21 cellular contexts compared by ENCODE assay signal in the genomic region with DNA sequence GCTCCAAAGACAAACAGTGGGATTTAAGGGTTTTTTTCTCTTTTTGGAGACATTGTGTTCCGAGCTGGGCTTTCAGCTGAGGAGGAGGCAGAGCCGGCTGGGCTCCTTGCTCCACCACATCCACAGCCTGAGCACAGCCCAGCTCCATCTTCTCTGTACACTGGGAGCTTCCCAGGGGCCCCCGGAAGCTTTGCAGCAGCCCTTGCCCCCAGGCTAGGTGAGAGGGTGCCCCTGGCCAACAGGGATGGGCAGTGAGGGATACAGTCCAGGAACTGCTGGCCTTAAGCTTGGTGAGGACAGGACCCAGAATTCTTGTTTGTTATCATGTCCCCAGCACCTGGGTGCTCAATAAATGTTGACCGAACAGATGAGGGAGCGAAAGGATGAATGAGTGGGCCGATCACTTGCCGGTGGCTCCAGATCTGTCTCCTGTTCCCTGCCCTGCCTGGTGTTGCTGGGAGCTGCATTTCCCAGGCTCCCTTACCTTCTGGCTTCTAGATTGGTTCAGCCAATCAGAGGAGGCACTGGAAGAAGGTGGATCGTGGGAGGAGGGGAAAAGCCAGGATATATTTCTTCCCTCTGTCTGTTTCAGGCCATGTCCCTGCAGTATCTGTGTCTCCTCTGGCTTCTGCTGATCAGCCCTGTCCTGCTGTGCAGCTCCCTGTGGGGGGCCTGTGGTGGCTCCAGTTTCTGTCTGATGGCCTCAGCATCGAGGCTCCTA. TPM values are rescaled to one million over a fixed set of nuclear protein-coding genes. Genes with fewer than 3 reads are reported as not detected.
DNase-seq lines count a peak whose midpoint lies in the region; TF ChIP-seq lines count a peak whose summit lies in the region.
"Had no signal": no experiment of that assay in that cellular context is flagged by ENCODE, and none has a peak within 500 bp of the region (broad histone marks: within the 10 kb centered on the region; RNA-seq: fewer than 3 reads in every experiment).

No MANE protein-coding gene starts in this region.

- no peaks in the 10 kb centered on the region for H3K27me3 ChIP-seq in tibial nerve
- H3K27me3 ChIP-seq: body of pancreas had no signal

- peak overlapping the region; percentile 62 for H3K27ac ChIP-seq in angular gyrus (ENCODE audit: low read depth, low read length)
- H3K27ac ChIP-seq in tibial nerve: peak overlapping the region in 3 of 4 donors; percentile 28 to 84 (median 60)
- H3K27ac ChIP-seq: 22Rv1, lower lobe of right lung, neutrophil, prostate gland had no signal

- DNase-seq in activated effector memory CD4-positive, alpha-beta T cell treated with anti-CD3 and anti-CD28 coated beads, Interleukin-2, amount 50 U/mL, for 16 hours: peak; percentile 43
- no peak for DNase-seq in activated effector memory CD4-positive, alpha-beta T cell treated with Interleukin-2 at 50 U/mL for 16 hours
- DNase-seq in left kidney (ENCODE audit: low read depth, low spot score): peak; percentile 86
- DNase-seq in tibial nerve (ENCODE audit: low spot score in 2 of 2): no peak
- no peak for DNase-seq in activated CD8-positive, alpha-beta memory T cell treated with anti-CD3 and anti-CD28 coated beads, Interleukin-2, amount 50 U/mL, for 4 hours
- no peak for DNase-seq in NAMALWA (ENCODE audit: low spot score)
- no peak for DNase-seq in activated CD4-positive, alpha-beta T cell treated with anti-CD3 and anti-CD28 coated beads, Interleukin-2, amount 50 U/mL, for 48 hours
- DNase-seq: activated CD4-positive, alpha-beta T cell treated with anti-CD3 and anti-CD28 coated beads for 36 hours; activated naive CD8-positive, alpha-beta T cell treated with anti-CD3 and anti-CD28 coated beads, Interleukin-2, amount 50 U/mL, for 24 hours; body of pancreas; effector CD8-positive, alpha-beta T cell; lower lobe of right lung; NCI-H1105; NCI-H2029 treated with DMSO at 0.1 percent for 48 hours; NCI-H774; stimulated activated CD4-positive, alpha-beta T cell treated with anti-CD3 and anti-CD28 coated beads, Interleukin-4, amount 100 ng/mL, for 24 hours; T-helper 2 cell had no signal

- no peak for TF ChIP-seq EP300 in tibial nerve (IDR thresholded peaks at IDR 0.05)

- H3K9me3 ChIP-seq in tibial nerve: no peaks in the 10 kb centered on the region
- H3K9me3 ChIP-seq: body of pancreas, lower lobe of right lung, neutrophil, prostate gland had no signal

- peak overlapping the region in 1 of 4 donors; percentile 15 for H3K4me3 ChIP-seq in tibial nerve
- H3K4me3 ChIP-seq: body of pancreas, lower lobe of right lung, prostate gland had no signal

- no peak for TF ChIP-seq POLR2A in tibial nerve (IDR thresholded peaks at IDR 0.05)

- peaks cover 0 to 42% (median 16%) of the 10 kb centered on the region in 4 donors for H3K4me1 ChIP-seq in tibial nerve
- H3K4me1 ChIP-seq: lower lobe of right lung, prostate gland had no signal

- no peak for TF ChIP-seq CTCF in tibial nerve (IDR thresholded peaks at IDR 0.05)

- 78 to 83% methylated on average over 9 of the region's 9 CpGs for WGBS in tibial nerve, 2 donors

- H3K36me3 ChIP-seq in tibial nerve: no peaks in the 10 kb centered on the region
- H3K36me3 ChIP-seq: lower lobe of right lung, neutrophil, prostate gland had no signal

RNA-seq across cellular contexts. Expression of gene NECTIN1, which starts 26.5 kb away (rescaled TPM):
- total RNA-seq in tibial nerve: 10 to 100 TPM in 3 of 4 donors, 1 to 10 TPM in 1; 6.0 to 29.1 (median 14.0) TPM

Comparison
In these comparisons a context has a peak if more than half of its experiments do, and no peak if none do; other contexts are left out.
1. DNase-seq: peak in activated effector memory CD4-positive, alpha-beta T cell treated with anti-CD3 and anti-CD28 coated beads, Interleukin-2, amount 50 U/mL, for 16 hours (single experiment) and left kidney (single experiment); none in activated effector memory CD4-positive, alpha-beta T cell treated with Interleukin-2 at 50 U/mL for 16 hours (single experiment), tibial nerve (0 of 2), activated CD8-positive, alpha-beta memory T cell treated with anti-CD3 and anti-CD28 coated beads, Interleukin-2, amount 50 U/mL, for 4 hours (single experiment), NAMALWA (single experiment) and activated CD4-positive, alpha-beta T cell treated with anti-CD3 and anti-CD28 coated beads, Interleukin-2, amount 50 U/mL, for 48 hours (0 of 2).